12 cellular contexts compared by ENCODE assay signal in the genomic region with DNA sequence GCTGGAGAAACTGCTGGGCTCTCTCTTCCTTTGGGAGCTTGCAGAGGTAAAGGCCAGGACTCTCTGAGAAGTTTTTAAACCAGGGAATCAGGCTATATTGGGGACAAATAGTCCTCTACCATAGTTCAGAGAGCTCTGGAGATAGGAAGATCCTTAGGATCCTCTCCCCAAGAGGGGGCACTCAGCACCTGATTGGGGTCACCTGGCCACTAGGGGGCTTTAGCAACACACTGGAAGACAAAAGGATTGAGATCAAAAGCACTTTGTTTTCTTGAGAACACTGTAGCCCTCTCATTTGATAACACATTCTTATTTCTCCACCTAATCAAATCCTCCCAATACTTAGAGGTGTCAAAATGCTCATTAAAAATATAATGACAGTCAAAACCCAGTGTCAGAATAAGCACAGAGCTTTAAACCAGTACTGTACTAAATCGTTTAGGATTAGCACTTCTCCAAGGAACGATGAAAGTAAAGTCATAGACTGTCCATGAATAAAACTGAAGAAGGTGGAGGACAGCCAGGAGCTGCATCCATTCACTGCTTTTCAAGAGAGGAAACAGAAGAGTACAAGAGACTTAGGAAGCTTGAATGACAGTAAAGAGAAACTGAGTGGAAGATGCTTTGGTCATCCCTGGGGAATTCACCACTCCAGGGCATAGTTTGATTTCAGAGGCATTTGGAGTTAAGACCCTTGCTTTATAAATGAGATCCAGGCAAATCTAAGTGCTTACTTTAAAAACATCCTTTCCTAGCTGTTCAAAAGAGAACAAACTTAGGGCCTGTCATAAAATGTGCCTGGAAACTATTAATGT. TPM values are rescaled to one million over a fixed set of nuclear protein-coding genes. Genes with fewer than 3 reads are reported as not detected.
DNase-seq lines count a peak whose midpoint lies in the region; ATAC-seq, FAIRE-seq and TF ChIP-seq lines count a peak whose summit lies in the region.
"Had no signal": no experiment of that assay in that cellular context is flagged by ENCODE, and none has a peak within 500 bp of the region (broad histone marks: within the 10 kb centered on the region; RNA-seq: fewer than 3 reads in every experiment).

No MANE protein-coding gene starts in this region.

- H3K4me1 Mint-ChIP-seq in neural progenitor cell = peaks cover 3% of the 10 kb centered on the region
- H3K4me1 Mint-ChIP-seq: activated T-helper 17 cell treated with anti-CD3 and anti-CD28 coated beads, Interleukin-2, amount 50 U/mL, for 72 hours had no signal

- no peak overlapping the region for H3K4me2 ChIP-seq in MM.1S (ENCODE audit: low read depth, low read length)
- no peak overlapping the region for H3K4me2 ChIP-seq in GM12878 (ENCODE audit: control insufficient read depth, insufficient read depth)
- H3K4me2 ChIP-seq in neural progenitor cell = no peak overlapping the region

- no peaks in the 10 kb centered on the region for H3K9me3 Mint-ChIP-seq in neural progenitor cell
- H3K9me3 Mint-ChIP-seq: activated T-helper 17 cell treated with anti-CD3 and anti-CD28 coated beads, Interleukin-2, amount 50 U/mL, for 72 hours had no signal

- H3K4me1 ChIP-seq in MM.1S (ENCODE audit: low read length) (no peaks in the 10 kb centered on the region), GM12878 (ENCODE audit: control insufficient read depth, insufficient read depth, low read length) (no peaks in the 10 kb centered on the region), neural progenitor cell (no peaks in the 10 kb centered on the region)
- H3K4me1 ChIP-seq: testis had no signal

- in situ Hi-C loops in GM12878 (cut with MboI) = no loop called here

- no peaks in the 10 kb centered on the region for H3K27me3 ChIP-seq in MM.1S (replicated peaks; ENCODE audit: insufficient read depth, low read length)
- no peaks in the 10 kb centered on the region; a peak in 1 of 4 replicates for H3K27me3 ChIP-seq in GM12878 (replicated peaks in 1 of 2; ENCODE audit: control insufficient read depth in 2 of 2, insufficient read depth in 2 of 2, low read length in 1 of 2)
- no peaks in the 10 kb centered on the region for H3K27me3 ChIP-seq in neural progenitor cell
- H3K27me3 ChIP-seq: testis had no signal

- H3K36me3 ChIP-seq in MM.1S (replicated peaks; ENCODE audit: insufficient read depth, low read length) = no peaks in the 10 kb centered on the region
- no peaks in the 10 kb centered on the region for H3K36me3 ChIP-seq in GM12878 (ENCODE audit: control insufficient read depth in 2 of 2, insufficient read depth in 2 of 2, low read length in 1 of 2)
- H3K36me3 ChIP-seq in neural progenitor cell = no peaks in the 10 kb centered on the region

- H4K20me1 ChIP-seq in MM.1S (ENCODE audit: insufficient read depth, low read length) (no peaks in the 10 kb centered on the region), GM12878 (ENCODE audit: control insufficient read depth, insufficient read depth) (no peaks in the 10 kb centered on the region), neural progenitor cell (ENCODE audit: low read depth) (no peaks in the 10 kb centered on the region)

- no peaks in the 10 kb centered on the region for H3K27me3 Mint-ChIP-seq in neural progenitor cell (ENCODE audit: insufficient read depth, low read depth)
- H3K27me3 Mint-ChIP-seq: CD4-positive, CD25-positive, alpha-beta regulatory T cell had no signal

- TF ChIP-seq POLR2A in GM12878 (IDR thresholded peaks at IDR 0.05; ENCODE audit: low read depth, low read length) = no peak

- TF ChIP-seq RAD21 in GM12878 (IDR thresholded peaks at IDR 0.05; ENCODE audit: insufficient read depth, low read depth, low read length) = peak; percentile 59

- intact Hi-C loops in GM12878 (cut with micrococcal nuclease; ENCODE audit: unreplicated experiment) = loop anchor here (2.0 to 10.0 kb wide), 3 partner anchors 245 to 405 kb away; no protein-coding TSS in a partner anchor

- RAD21 ChIA-PET in GM12878 (lab: Charles Lee; ENCODE audit: unreplicated experiment) = interaction anchor here (1.0 to 1.2 kb wide), 3 partner anchors 244 to 418 kb away, joined by 3 to 5 read pairs (median 3); no protein-coding TSS in a partner anchor

- H3K79me2 ChIP-seq in MM.1S (ENCODE audit: low read length) (no peaks in the 10 kb centered on the region), GM12878 (ENCODE audit: control insufficient read depth, insufficient read depth, low read length) (no peaks in the 10 kb centered on the region), neural progenitor cell (ENCODE audit: low read depth) (no peaks in the 10 kb centered on the region)

- no peaks in the 10 kb centered on the region for H3K9me2 ChIP-seq in MM.1S (replicated peaks; ENCODE audit: insufficient read depth, low read length)

- TF ChIP-seq CTCF in MM.1S (IDR thresholded peaks at IDR 0.05; ENCODE audit: low read length) = peak; percentile 64
- TF ChIP-seq CTCF in GM12878 (IDR thresholded peaks at IDR 0.05 in 2 of 3, conservative IDR thresholded peaks at IDR 0.05 in 1 of 3; ENCODE audit: control insufficient read depth in 2 of 3, extremely low read depth in 1 of 3, insufficient read depth in 1 of 3, low read depth in 3 of 3, low read length in 3 of 3) = peak; percentile 60 to 71 (median 68)
- peak; percentile 67 for TF ChIP-seq CTCF in neural progenitor cell (IDR thresholded peaks at IDR 0.05)

- SMC1A ChIA-PET in GM12878 (lab: Charles Lee; ENCODE audit: uncharacterized antibody, unreplicated experiment) = interaction anchor here (1.1 to 2.8 kb wide), 3 partner anchors 243 to 499 kb away, joined by 3 to 11 read pairs (median 3); no protein-coding TSS in a partner anchor

- no peak overlapping the region for H3K4me3 Mint-ChIP-seq in neural progenitor cell
- H3K4me3 Mint-ChIP-seq: activated T-helper 17 cell treated with anti-CD3 and anti-CD28 coated beads, Interleukin-2, amount 50 U/mL, for 72 hours; CD4-positive, CD25-positive, alpha-beta regulatory T cell had no signal

- no peak for FAIRE-seq in GM12878 (lab: Jason Lieb, UNC)
- no peak for FAIRE-seq in urothelium cell line (lab: Jason Lieb, UNC)

- no peak overlapping the region for H3K9ac ChIP-seq in MM.1S (ENCODE audit: low read length)
- no peak overlapping the region for H3K9ac ChIP-seq in GM12878 (ENCODE audit: control insufficient read depth, insufficient read depth, low read length)
- no peak overlapping the region for H3K9ac ChIP-seq in neural progenitor cell

- 65% methylated on average over 2 of the region's 2 CpGs for WGBS in GM12878 (ENCODE audit: insufficient coverage, insufficient replicate concordance, low lambda C conversion rate, missing lambda C conversion rate)

- CTCF ChIA-PET in GM12878 (lab: Yijun Ruan, JAX) = interaction anchor here (1.0 to 3.0 kb wide), 7 partner anchors 10 to 419 kb away, joined by 3 to 18 read pairs (median 5); no protein-coding TSS in a partner anchor

- no peaks in the 10 kb centered on the region for H3F3A ChIP-seq in MM.1S (ENCODE audit: insufficient read depth, low read length)
- no peaks in the 10 kb centered on the region for H3F3A ChIP-seq in neural progenitor cell (ENCODE audit: low read depth)

- no peaks in the 10 kb centered on the region for H3K36me3 Mint-ChIP-seq in neural progenitor cell
- H3K36me3 Mint-ChIP-seq: CD4-positive, CD25-positive, alpha-beta regulatory T cell had no signal

- H3K27ac ChIP-seq in MM.1S (ENCODE audit: low read length) (no peak overlapping the region), GM12878 (ENCODE audit: control insufficient read depth, insufficient read depth) (no peak overlapping the region), neural progenitor cell (no peak overlapping the region)
- H3K27ac ChIP-seq: HL-60, testis had no signal

- H3K9me3 ChIP-seq in MM.1S (replicated peaks; ENCODE audit: insufficient read depth, low read length) (no peaks in the 10 kb centered on the region), GM12878 (replicated peaks; ENCODE audit: control insufficient read depth, insufficient read depth, low read length) (no peaks in the 10 kb centered on the region), neural progenitor cell (ENCODE audit: low read depth) (no peaks in the 10 kb centered on the region)
- H3K9me3 ChIP-seq: testis had no signal

- no TSS peak for BruUV-seq in GM12878 (replicated peaks; lab: Mats Ljungman, UMichigan)

- H3K4me3 ChIP-seq in MM.1S (ENCODE audit: low read length) (no peak overlapping the region), GM12878 (no peak overlapping the region), neural progenitor cell (no peak overlapping the region)
- H3K4me3 ChIP-seq: testis had no signal

- H3K27ac Mint-ChIP-seq in neural progenitor cell = no peak overlapping the region
- H3K27ac Mint-ChIP-seq: activated T-helper 17 cell treated with anti-CD3 and anti-CD28 coated beads, Interleukin-2, amount 50 U/mL, for 72 hours; CD4-positive, CD25-positive, alpha-beta regulatory T cell had no signal

- H2AFZ ChIP-seq in MM.1S (ENCODE audit: low read length) (no peak overlapping the region), GM12878 (ENCODE audit: control insufficient read depth, low read depth, low read length) (no peak overlapping the region), neural progenitor cell (replicated peaks) (no peak overlapping the region)

- ATAC-seq in GM12878 (peak; percentile 54; the same call in 2 of the 3 replicates), GM19463 (IDR thresholded peaks at IDR 0.05; ENCODE audit: unreplicated experiment) (no peak)
- ATAC-seq: activated T-helper 17 cell treated with anti-CD3 and anti-CD28 coated beads, Interleukin-2, amount 50 U/mL, for 72 hours had no signal

- DNase-seq in NCI-H526 (lab: John Stamatoyannopoulos, UW) = peak; percentile 19 to 82
- DNase-seq in NCI-H526 treated with DMSO at 0.1 percent for 48 hours (lab: John Stamatoyannopoulos, UW) = no peak
- DNase-seq in MM.1S = peak; percentile 35
- no peak for DNase-seq in GM12878 (ENCODE audit: low read depth, low spot score)
- DNase-seq in neural progenitor cell (ENCODE audit: low spot score) = peak; percentile 62
- no peak for DNase-seq in Ammon's horn (ENCODE audit: low spot score)
- DNase-seq in urothelium cell line (ENCODE audit: low spot score) = no peak
- DNase-seq: testis had no signal

- POLR2A ChIA-PET in GM12878 (lab: Charles Lee) = no interaction called here

- TF ChIP-seq EP300 in GM12878 (IDR thresholded peaks at IDR 0.05; ENCODE audit: borderline replicate concordance in 1 of 2, control insufficient read depth in 1 of 2, low read depth in 2 of 2, low read length in 2 of 2) = no peak

RNA-seq across cellular contexts. Expression of a gene that starts 26.5 kb away (rescaled TPM):
- not detected in 2 replicates for total RNA-seq in GM12878 (2013; cell fraction: nucleolus; rRNA removed)
- total RNA-seq in GM12878 (2014; rRNA removed) (0.49 and 1.4 TPM in 2 replicates), GM12878 (2014; rRNA removed; fragmentation: Illumina TruSeq; extraction: Trizol) (0.22 and 0.32 TPM in 2 replicates), GM12878 (2021) (0.46 and 0.85 TPM in 2 replicates), neural progenitor cell (ENCODE audit: low replicate concordance) (11.0 and 18.4 TPM in 2 replicates)
- 7.5 TPM for polyA plus RNA-seq in GM12878 (2011; ENCODE audit: low read depth)
- polyA plus RNA-seq in GM12878 (2011; rRNA removed) (not detected in 2 replicates), GM12878 (2014; fragmentation: Illumina TruSeq; extraction: Trizol) (0.21 and 0.60 TPM in 2 replicates), GM12878 (2014; fragmentation: Nextera tagmentation; extraction: Ambion mirVana) (under 1 TPM; 0.11 to 0.31 TPM), GM12878 (2014; rRNA removed) (0.23 and 1.2 TPM in 2 replicates), GM12878 (2016; fragmentation: Nextera tagmentation; extraction: Ambion mirVana) (1 to 10 TPM; 1.3 to 1.8 TPM)
- polyA plus RNA-seq in GM12878 (2011; cell fraction: cytosol; rRNA removed) = not detected in 2 replicates
- not detected in 2 replicates for polyA plus RNA-seq in GM12878 (2011; cell fraction: nucleus; rRNA removed)
- polyA plus RNA-seq in GM12878 (2012) = 14.6 and 21.4 TPM in 2 replicates
- not detected in 2 replicates for polyA minus RNA-seq in GM12878 (2011; rRNA and poly(A)+ RNA removed)
- not detected in 2 replicates for polyA minus RNA-seq in GM12878 (2011; cell fraction: cytosol; rRNA and poly(A)+ RNA removed)
- not detected in 2 replicates for polyA minus RNA-seq in GM12878 (2011; cell fraction: nucleus; rRNA and poly(A)+ RNA removed)
- total RNA-seq: CD4-positive, CD25-positive, alpha-beta regulatory T cell had no signal

Comparison
In these comparisons a context has a peak if more than half of its experiments do, and no peak if none do; other contexts are left out.
1. DNase-seq: peak in NCI-H526 (2 of 2), MM.1S (single experiment) and neural progenitor cell (single experiment); none in NCI-H526 treated with DMSO at 0.1 percent for 48 hours (single experiment), GM12878 (single experiment), Ammon's horn (single experiment) and urothelium cell line (single experiment).
2. Peak in every context shown above with its lines, with median percentiles within 50 percentile points of each other: CTCF ChIP-seq.